In the genomic region with DNA sequence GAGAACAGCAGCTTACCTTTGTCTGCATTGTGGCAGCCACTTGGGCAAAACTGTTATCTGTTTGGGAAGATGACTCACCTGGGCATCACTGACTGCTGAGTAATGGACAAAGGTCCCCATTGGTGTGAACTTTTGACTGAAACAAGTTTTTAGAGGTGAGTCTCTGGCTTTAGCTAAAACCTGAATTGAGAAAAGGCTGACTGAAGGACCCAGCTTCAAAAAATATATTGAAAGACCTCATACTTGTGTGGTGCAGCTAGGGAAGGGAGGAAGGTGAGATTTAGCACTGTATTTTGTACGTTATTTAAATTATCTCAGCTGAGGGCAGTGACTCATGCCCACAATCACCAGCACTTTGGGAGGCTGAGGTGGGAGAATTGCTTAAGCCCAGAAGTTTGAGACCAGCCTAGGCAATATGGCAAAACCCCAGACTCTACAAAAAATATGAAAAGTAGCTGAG, we compare ENCODE assay signal across 12 cellular contexts. TPM values are rescaled to one million over a fixed set of nuclear protein-coding genes. Genes with fewer than 3 reads are reported as not detected.
DNase-seq lines count a peak whose midpoint lies in the region; ATAC-seq and TF ChIP-seq lines count a peak whose summit lies in the region.
"Had no signal": no experiment of that assay in that cellular context is flagged by ENCODE, and none has a peak within 500 bp of the region (broad histone marks: within the 10 kb centered on the region; RNA-seq: fewer than 3 reads in every experiment).

No MANE protein-coding gene starts in this region.

- H3K4me3 ChIP-seq in mammary epithelial cell (replicated peaks in 1 of 3; ENCODE audit: insufficient read depth in 1 of 3, low read depth in 2 of 3, low read length in 3 of 3) (no peak overlapping the region), osteoblast (ENCODE audit: insufficient read depth, low read length) (no peak overlapping the region)
- H3K4me3 ChIP-seq: SJCRH30 had no signal

- peak overlapping the region; percentile 39 for H3K27ac Mint-ChIP-seq in activated CD8-positive, alpha-beta memory T cell treated with anti-CD3 and anti-CD28 coated beads, Interleukin-2, amount 10 ng/mL, durations not matched to agents 7 days and 5 days

- H3K4me2 ChIP-seq in mammary epithelial cell (ENCODE audit: insufficient read depth, low read depth, low read length) (peak overlapping the region; percentile 22), osteoblast (ENCODE audit: insufficient read depth, low read length) (no peak overlapping the region)

- CTCF ChIA-PET in activated CD8-positive, alpha-beta memory T cell treated with anti-CD3 and anti-CD28 coated beads, Interleukin-2, amount 10 ng/mL, durations not matched to agents 7 days and 5 days (lab: Charles Lee) = interaction anchor here (2.4 kb wide), 1 partner anchor 9 kb away, joined by 8 read pairs; no protein-coding TSS in a partner anchor
- CTCF ChIA-PET in mammary epithelial cell (lab: Charles Lee; ENCODE audit: low non-redundant PET) = no interaction called here

- peak overlapping the region; percentile 52 for H2AFZ ChIP-seq in mammary epithelial cell (ENCODE audit: low read depth, low read length)
- H2AFZ ChIP-seq in osteoblast (ENCODE audit: low read length) = no peak overlapping the region

- no peak overlapping the region for H3K4me3 Mint-ChIP-seq in activated CD8-positive, alpha-beta memory T cell treated with anti-CD3 and anti-CD28 coated beads, Interleukin-2, amount 10 ng/mL, durations not matched to agents 7 days and 5 days

- BruUV-seq in mammary epithelial cell (replicated peaks; lab: Mats Ljungman, UMichigan) = no TSS peak

- H4K20me1 ChIP-seq in mammary epithelial cell (ENCODE audit: insufficient read depth, low read length) = no peaks in the 10 kb centered on the region
- H4K20me1 ChIP-seq in osteoblast (ENCODE audit: insufficient read depth, low read length) = peaks cover 4% of the 10 kb centered on the region

- H3K27me3 Mint-ChIP-seq in activated CD8-positive, alpha-beta memory T cell treated with anti-CD3 and anti-CD28 coated beads, Interleukin-2, amount 10 ng/mL, durations not matched to agents 7 days and 5 days = no peaks in the 10 kb centered on the region

- peak overlapping the region; percentile 64 for H3K27ac ChIP-seq in mammary epithelial cell (ENCODE audit: insufficient read depth, low read depth, low read length)
- H3K27ac ChIP-seq in osteoblast (ENCODE audit: low read depth, low read length) = peak overlapping the region; percentile 40
- H3K27ac ChIP-seq: SJCRH30 had no signal

- dilution Hi-C loops in mammary epithelial cell (cut with HindIII; ENCODE audit: low sequenced_read_pairs) = loop anchor here (5.0 kb wide), 1 partner anchor 673 kb away; no protein-coding TSS in a partner anchor

- peaks cover 5% of the 10 kb centered on the region for H3K36me3 Mint-ChIP-seq in activated CD8-positive, alpha-beta memory T cell treated with anti-CD3 and anti-CD28 coated beads, Interleukin-2, amount 10 ng/mL, durations not matched to agents 7 days and 5 days

- in situ Hi-C loops in mammary epithelial cell (cut with MboI; ENCODE audit: low sequenced_read_pairs in 2 of 2) = loop anchor here (10.0 kb wide), 2 partner anchors 1066 to 1546 kb away; no protein-coding TSS in a partner anchor

- H3K9me3 ChIP-seq in mammary epithelial cell (replicated peaks; ENCODE audit: insufficient read depth, low read length) = no peaks in the 10 kb centered on the region
- no peaks in the 10 kb centered on the region for H3K9me3 ChIP-seq in osteoblast (ENCODE audit: low read depth, low read length)
- H3K9me3 ChIP-seq: SJCRH30 had no signal

- H3K4me1 Mint-ChIP-seq in activated CD8-positive, alpha-beta memory T cell treated with anti-CD3 and anti-CD28 coated beads, Interleukin-2, amount 10 ng/mL, durations not matched to agents 7 days and 5 days = peaks cover 32% of the 10 kb centered on the region

- H3K27me3 ChIP-seq in mammary epithelial cell (ENCODE audit: insufficient read depth, low read length) = no peaks in the 10 kb centered on the region
- no peaks in the 10 kb centered on the region for H3K27me3 ChIP-seq in osteoblast (ENCODE audit: insufficient read depth, low read length)
- H3K27me3 ChIP-seq: SJCRH30 had no signal

- H3K36me3 ChIP-seq in mammary epithelial cell (ENCODE audit: insufficient read depth, low read length) = no peaks in the 10 kb centered on the region
- peaks cover 4% of the 10 kb centered on the region for H3K36me3 ChIP-seq in osteoblast (ENCODE audit: insufficient read depth, low read length)
- H3K36me3 ChIP-seq: SJCRH30 had no signal

- H3K4me1 ChIP-seq in mammary epithelial cell (ENCODE audit: insufficient read depth, low read length) (peaks cover 38% of the 10 kb centered on the region), osteoblast (ENCODE audit: insufficient read depth, low read length) (peaks cover 38% of the 10 kb centered on the region)
- H3K4me1 ChIP-seq: SJCRH30 had no signal

- DNase-seq in activated CD8-positive, alpha-beta memory T cell treated with anti-CD3 and anti-CD28 coated beads, Interleukin-2, amount 10 ng/mL, durations not matched to agents 7 days and 5 days = no peak
- DNase-seq in activated CD8-positive, alpha-beta memory T cell treated with anti-CD3 and anti-CD28 coated beads, Interleukin-2, amount 50 U/mL, for 48 hours = no peak
- DNase-seq in NOMO-1 (lab: John Stamatoyannopoulos, UW; ENCODE audit: unreplicated experiment in 2 of 2) (peak; percentile 58 to 64), mammary epithelial cell (peak; percentile 89), osteoblast (ENCODE audit: insufficient read length, low spot score, missing footprints) (no peak), hepatic stellate cell (ENCODE audit: low spot score) (no peak)
- DNase-seq in activated effector memory CD4-positive, alpha-beta T cell treated with anti-CD3 and anti-CD28 coated beads, Interleukin-2, amount 50 U/mL, for 16 hours = no peak
- DNase-seq: activated CD4-positive, alpha-beta T cell treated with anti-CD3 and anti-CD28 coated beads for 4 hours; DMS79 treated with DMSO at 0.1 percent for 48 hours; effector CD8-positive, alpha-beta T cell; SJCRH30 had no signal

- no peak overlapping the region for H3K9ac ChIP-seq in mammary epithelial cell (ENCODE audit: insufficient read depth, low read length)

- ATAC-seq in activated CD8-positive, alpha-beta memory T cell treated with anti-CD3 and anti-CD28 coated beads, Interleukin-2, amount 10 ng/mL, durations not matched to agents 7 days and 5 days = no peak
- ATAC-seq in GM18868 (IDR thresholded peaks at IDR 0.05; ENCODE audit: unreplicated experiment) = no peak

- no peaks in the 10 kb centered on the region for H3K9me3 Mint-ChIP-seq in activated CD8-positive, alpha-beta memory T cell treated with anti-CD3 and anti-CD28 coated beads, Interleukin-2, amount 10 ng/mL, durations not matched to agents 7 days and 5 days (ENCODE audit: low read depth)

- no peak for TF ChIP-seq CTCF in mammary epithelial cell (conservative IDR thresholded peaks at IDR 0.05 in 1 of 2, IDR thresholded peaks at IDR 0.05 in 1 of 2; ENCODE audit: extremely low read depth in 1 of 2, insufficient read depth in 1 of 2, low read depth in 1 of 2, low read length in 2 of 2)
- no peak for TF ChIP-seq CTCF in osteoblast (IDR thresholded peaks at IDR 0.05; ENCODE audit: extremely low read depth, low read depth, low read length)

- H3K79me2 ChIP-seq in mammary epithelial cell (ENCODE audit: insufficient read depth, low read length) (peaks cover 4% of the 10 kb centered on the region), osteoblast (ENCODE audit: insufficient read depth, low read length) (peaks cover 17% of the 10 kb centered on the region)

- WGBS in mammary epithelial cell (ENCODE audit: low coverage, missing lambda C conversion rate) = 0% methylated on average over 1 of the region's 1 CpG

- intact Hi-C loops in mammary epithelial cell (cut with micrococcal nuclease) = loop anchor here (5.0 to 10.0 kb wide), 5 partner anchors 73 to 896 kb away; no protein-coding TSS in a partner anchor

RNA-seq across cellular contexts. Expression of a gene that starts 4.5 kb away (rescaled TPM):
- 100 to 1,000 TPM; 102 to 107 TPM for total RNA-seq in activated CD8-positive, alpha-beta memory T cell treated with anti-CD3 and anti-CD28 coated beads, Interleukin-2, amount 10 ng/mL, durations not matched to agents 7 days and 5 days
- total RNA-seq in mammary epithelial cell (10 to 100 TPM; 26.4 to 55.8 TPM), osteoblast (180 and 223 TPM in 2 replicates)
- 17.9 TPM for polyA plus RNA-seq in mammary epithelial cell
- 6.6 TPM for polyA minus RNA-seq in mammary epithelial cell

Comparison
In these comparisons a context has a peak if more than half of its experiments do, and no peak if none do; other contexts are left out.
1. DNase-seq: peak in NOMO-1 (2 of 2) and mammary epithelial cell (single experiment); none in activated CD8-positive, alpha-beta memory T cell treated with anti-CD3 and anti-CD28 coated beads, Interleukin-2, amount 10 ng/mL, durations not matched to agents 7 days and 5 days (single experiment), activated CD8-positive, alpha-beta memory T cell treated with anti-CD3 and anti-CD28 coated beads, Interleukin-2, amount 50 U/mL, for 48 hours (single experiment), osteoblast (single experiment), hepatic stellate cell (single experiment) and activated effector memory CD4-positive, alpha-beta T cell treated with anti-CD3 and anti-CD28 coated beads, Interleukin-2, amount 50 U/mL, for 16 hours (single experiment).